Comparison of ENCODE assay signal across 20 cellular contexts in genomic region chr6:43747734-43748133, GRCh38. TPM values are rescaled to one million over a fixed set of nuclear protein-coding genes. Genes with fewer than 3 reads are reported as not detected.
DNase-seq lines count a peak whose midpoint lies in the region; ATAC-seq, FAIRE-seq and TF ChIP-seq lines count a peak whose summit lies in the region.
"Had no signal": no experiment of that assay in that cellular context is flagged by ENCODE, and none has a peak within 500 bp of the region (broad histone marks: within the 10 kb centered on the region; RNA-seq: fewer than 3 reads in every experiment).

No MANE protein-coding gene starts in this region.

- H3K79me2 ChIP-seq in mammary epithelial cell (ENCODE audit: insufficient read depth, low read length), result no peaks in the 10 kb centered on the region

- H3K9ac ChIP-seq in mammary epithelial cell (ENCODE audit: insufficient read depth, low read length), result no peak overlapping the region
- H3K9ac ChIP-seq: BLaER1 treated with 17β-estradiol and CSF1 and Interleukin-3, amounts not matched to agents 10 nM and 100 nM; GM23248 had no signal

- H3K9me3 ChIP-seq in upper lobe of right lung (no peaks in the 10 kb centered on the region), mammary epithelial cell (replicated peaks; ENCODE audit: insufficient read depth, low read length) (no peaks in the 10 kb centered on the region)
- H3K9me3 ChIP-seq: BLaER1 treated with 17β-estradiol and CSF1 and Interleukin-3, amounts not matched to agents 10 nM and 100 nM had no signal

- H3K36me3 Mint-ChIP-seq in activated T-cell treated with anti-CD3 and anti-CD28 coated beads, Interleukin-2, amount 50 U/mL, for 24 hours (ENCODE audit: low read depth), result no peaks in the 10 kb centered on the region
- H3K36me3 Mint-ChIP-seq in activated T-cell treated with anti-CD3 and anti-CD28 coated beads, Interleukin-2, amount 50 U/mL, for 72 hours (ENCODE audit: insufficient read depth in 2 of 2), result no peaks in the 10 kb centered on the region
- H3K36me3 Mint-ChIP-seq in brain (no peaks in the 10 kb centered on the region), nephron progenitor cell (ENCODE audit: low read depth) (no peaks in the 10 kb centered on the region)
- H3K36me3 Mint-ChIP-seq: CD8-positive, alpha-beta memory T cell had no signal

- no peaks in the 10 kb centered on the region for H3K4me1 Mint-ChIP-seq in activated T-cell treated with anti-CD3 and anti-CD28 coated beads, Interleukin-2, amount 50 U/mL, for 24 hours (ENCODE audit: low read depth)
- H3K4me1 Mint-ChIP-seq in activated T-cell treated with anti-CD3 and anti-CD28 coated beads, Interleukin-2, amount 50 U/mL, for 72 hours (ENCODE audit: low read depth), result no peaks in the 10 kb centered on the region
- H3K4me1 Mint-ChIP-seq in brain (peaks cover 52% of the 10 kb centered on the region), nephron progenitor cell (peaks cover 58% of the 10 kb centered on the region)
- H3K4me1 Mint-ChIP-seq: CD8-positive, alpha-beta memory T cell had no signal

- peak; percentile 2 for DNase-seq in activated T-cell treated with anti-CD3 and anti-CD28 coated beads, Interleukin-2, amount 50 U/mL, for 24 hours
- no peak for DNase-seq in activated T-cell treated with anti-CD3 and anti-CD28 coated beads, Interleukin-2, amount 50 U/mL, for 72 hours
- DNase-seq in nephron progenitor cell (no peak), upper lobe of right lung (peak; percentile 2), NCI-H2081 (lab: John Stamatoyannopoulos, UW) (no peak), mammary epithelial cell (no peak), RCC 7860 (ENCODE audit: low spot score) (no peak)
- DNase-seq: CD8-positive, alpha-beta memory T cell; DMS79 treated with DMSO at 0.1 percent for 48 hours; GM23248; NCI-H1105 treated with DMSO at 0.1 percent for 48 hours; NCI-H1694 treated with DMSO at 0.1 percent for 48 hours; NCI-H2171; NCI-H446 treated with DMSO at 0.1 percent for 48 hours; NCI-H774; PC-3 had no signal

- H2AFZ ChIP-seq in mammary epithelial cell (ENCODE audit: low read depth, low read length), result no peak overlapping the region
- H2AFZ ChIP-seq: GM23248 had no signal

- no TSS peak for BruUV-seq in mammary epithelial cell (replicated peaks; lab: Mats Ljungman, UMichigan)

- CTCF ChIA-PET in mammary epithelial cell (lab: Charles Lee; ENCODE audit: low non-redundant PET), result no interaction called here

- H3K36me3 ChIP-seq in upper lobe of right lung (no peaks in the 10 kb centered on the region), mammary epithelial cell (ENCODE audit: insufficient read depth, low read length) (no peaks in the 10 kb centered on the region)
- H3K36me3 ChIP-seq: BLaER1 treated with 17β-estradiol and CSF1 and Interleukin-3, amounts not matched to agents 10 nM and 100 nM had no signal

- H3K27me3 ChIP-seq in upper lobe of right lung, result no peaks in the 10 kb centered on the region
- no peaks in the 10 kb centered on the region for H3K27me3 ChIP-seq in mammary epithelial cell (ENCODE audit: insufficient read depth, low read length)
- H3K27me3 ChIP-seq: BLaER1 treated with 17β-estradiol and CSF1 and Interleukin-3, amounts not matched to agents 10 nM and 100 nM had no signal

- FAIRE-seq in RCC 7860 (lab: Jason Lieb, UNC), result no peak
- FAIRE-seq: A204.1, D721Med had no signal

- no peak for ATAC-seq in activated T-cell treated with anti-CD3 and anti-CD28 coated beads, Interleukin-2, amount 50 U/mL, for 72 hours (replicated peaks in 1 of 2)
- no peak for ATAC-seq in upper lobe of right lung
- ATAC-seq: PC-3 had no signal

- peaks cover 4% of the 10 kb centered on the region for H3K27me3 Mint-ChIP-seq in activated T-cell treated with anti-CD3 and anti-CD28 coated beads, Interleukin-2, amount 50 U/mL, for 24 hours
- H3K27me3 Mint-ChIP-seq in activated T-cell treated with anti-CD3 and anti-CD28 coated beads, Interleukin-2, amount 50 U/mL, for 72 hours (ENCODE audit: low read depth), result peaks cover 16% of the 10 kb centered on the region
- peaks cover 16% of the 10 kb centered on the region for H3K27me3 Mint-ChIP-seq in brain
- H3K27me3 Mint-ChIP-seq in nephron progenitor cell (ENCODE audit: low read depth, poor library complexity), result peaks cover 10% of the 10 kb centered on the region

- TF ChIP-seq CTCF in brain (conservative IDR thresholded peaks at IDR 0.05) (no peak), nephron progenitor cell (IDR thresholded peaks at IDR 0.05) (no peak), upper lobe of right lung (IDR thresholded peaks at IDR 0.05) (no peak), mammary epithelial cell (conservative IDR thresholded peaks at IDR 0.05 in 1 of 2, IDR thresholded peaks at IDR 0.05 in 1 of 2; ENCODE audit: extremely low read depth in 1 of 2, insufficient read depth in 1 of 2, low read depth in 1 of 2, low read length in 2 of 2) (no peak)

- no peak overlapping the region for H3K27ac ChIP-seq in upper lobe of right lung
- no peak overlapping the region for H3K27ac ChIP-seq in mammary epithelial cell (ENCODE audit: insufficient read depth, low read depth, low read length)
- H3K27ac ChIP-seq: BLaER1 treated with 17β-estradiol and CSF1 and Interleukin-3, amounts not matched to agents 10 nM and 100 nM; GM23248 had no signal

- in situ Hi-C loops in mammary epithelial cell (cut with MboI; ENCODE audit: low sequenced_read_pairs in 2 of 2), result no loop called here

- WGBS in mammary epithelial cell (ENCODE audit: low coverage, missing lambda C conversion rate), result 91% methylated on average over 7 of the region's 7 CpGs

- H3K9me3 Mint-ChIP-seq in activated T-cell treated with anti-CD3 and anti-CD28 coated beads, Interleukin-2, amount 50 U/mL, for 24 hours, result no peaks in the 10 kb centered on the region
- no peaks in the 10 kb centered on the region for H3K9me3 Mint-ChIP-seq in activated T-cell treated with anti-CD3 and anti-CD28 coated beads, Interleukin-2, amount 50 U/mL, for 72 hours
- H3K9me3 Mint-ChIP-seq in brain (peaks cover 0 to under 1% (median 0%) of the 10 kb centered on the region in 5 experiments), nephron progenitor cell (no peaks in the 10 kb centered on the region)
- H3K9me3 Mint-ChIP-seq: CD8-positive, alpha-beta memory T cell had no signal

- intact Hi-C loops in upper lobe of right lung (cut with DNase I), result no loop called here
- intact Hi-C loops in mammary epithelial cell (cut with micrococcal nuclease), result no loop called here

- H3K4me3 ChIP-seq in upper lobe of right lung (no peak overlapping the region), mammary epithelial cell (replicated peaks in 1 of 3; ENCODE audit: insufficient read depth in 1 of 3, low read depth in 2 of 3, low read length in 3 of 3) (no peak overlapping the region)
- H3K4me3 ChIP-seq: BLaER1 treated with 17β-estradiol and CSF1 and Interleukin-3, amounts not matched to agents 10 nM and 100 nM; GM23248 had no signal

- no peak overlapping the region for H3K4me2 ChIP-seq in mammary epithelial cell (ENCODE audit: insufficient read depth, low read depth, low read length)

- dilution Hi-C loops in mammary epithelial cell (cut with HindIII; ENCODE audit: low sequenced_read_pairs), result no loop called here

- no peak overlapping the region for H3K4me3 Mint-ChIP-seq in activated T-cell treated with anti-CD3 and anti-CD28 coated beads, Interleukin-2, amount 50 U/mL, for 24 hours
- no peak overlapping the region for H3K4me3 Mint-ChIP-seq in activated T-cell treated with anti-CD3 and anti-CD28 coated beads, Interleukin-2, amount 50 U/mL, for 72 hours
- H3K4me3 Mint-ChIP-seq in brain, result no peak overlapping the region
- H3K4me3 Mint-ChIP-seq in nephron progenitor cell, result peak overlapping the region; percentile 56
- H3K4me3 Mint-ChIP-seq: CD8-positive, alpha-beta memory T cell had no signal

- no peak overlapping the region for H3K27ac Mint-ChIP-seq in activated T-cell treated with anti-CD3 and anti-CD28 coated beads, Interleukin-2, amount 50 U/mL, for 24 hours
- no peak overlapping the region for H3K27ac Mint-ChIP-seq in activated T-cell treated with anti-CD3 and anti-CD28 coated beads, Interleukin-2, amount 50 U/mL, for 72 hours
- peak overlapping the region in 3 of 5 experiments; percentile 25 to 71 (median 53) for H3K27ac Mint-ChIP-seq in brain
- H3K27ac Mint-ChIP-seq in nephron progenitor cell, result no peak overlapping the region

- H4K20me1 ChIP-seq in mammary epithelial cell (ENCODE audit: insufficient read depth, low read length), result no peaks in the 10 kb centered on the region
- H4K20me1 ChIP-seq: BLaER1 treated with 17β-estradiol and CSF1 and Interleukin-3, amounts not matched to agents 10 nM and 100 nM had no signal

- H3K4me1 ChIP-seq in upper lobe of right lung, result no peaks in the 10 kb centered on the region
- no peaks in the 10 kb centered on the region for H3K4me1 ChIP-seq in mammary epithelial cell (ENCODE audit: insufficient read depth, low read length)

RNA-seq across cellular contexts. Expression of gene VEGFA, which starts 22.3 kb away (rescaled TPM):
- total RNA-seq in activated T-cell treated with anti-CD3 and anti-CD28 coated beads, Interleukin-2, amount 50 U/mL, for 72 hours, result 10 to 100 TPM; 65.2 to 67.1 TPM
- polyA plus RNA-seq in brain (ENCODE audit: insufficient read depth, low read depth, low replicate concordance), result 99.2 TPM
- total RNA-seq in upper lobe of right lung, result 231 TPM
- 100 to 1,000 TPM; 161 to 313 TPM for total RNA-seq in mammary epithelial cell
- 196 TPM for polyA plus RNA-seq in mammary epithelial cell
- 634 TPM for polyA minus RNA-seq in mammary epithelial cell
- polyA plus RNA-seq: CD8-positive, alpha-beta memory T cell had no signal

Comparison
In these comparisons a context has a peak if more than half of its experiments do, and no peak if none do; other contexts are left out.
1. DNase-seq: peak in activated T-cell treated with anti-CD3 and anti-CD28 coated beads, Interleukin-2, amount 50 U/mL, for 24 hours (single experiment) and upper lobe of right lung (single experiment); none in activated T-cell treated with anti-CD3 and anti-CD28 coated beads, Interleukin-2, amount 50 U/mL, for 72 hours (0 of 2), nephron progenitor cell (single experiment), NCI-H2081 (0 of 2), mammary epithelial cell (single experiment) and RCC 7860 (single experiment).
2. H3K27ac Mint-ChIP-seq: peak in brain (3 of 5); none in activated T-cell treated with anti-CD3 and anti-CD28 coated beads, Interleukin-2, amount 50 U/mL, for 24 hours (single experiment), activated T-cell treated with anti-CD3 and anti-CD28 coated beads, Interleukin-2, amount 50 U/mL, for 72 hours (single experiment) and nephron progenitor cell (single experiment).